ENCODE assay signal across 22 cellular contexts in genomic region chr4:124884316-124884715, GRCh38.
DNase-seq lines count a peak whose midpoint lies in the region; ATAC-seq and TF ChIP-seq lines count a peak whose summit lies in the region.
"Had no signal": no experiment of that assay in that cellular context is flagged by ENCODE, and none has a peak within 500 bp of the region (broad histone marks: within the 10 kb centered on the region; RNA-seq: fewer than 3 reads in every experiment).

No MANE protein-coding gene starts in this region.

- no peaks in the 10 kb centered on the region for H3K9me2 ChIP-seq in GM23338 (ENCODE audit: insufficient read depth)

- TF ChIP-seq CTCF in GM23338 (conservative IDR thresholded peaks at IDR 0.05; ENCODE audit: low read depth in 2 of 2) (no peak), endodermal cell (conservative IDR thresholded peaks at IDR 0.05) (no peak), osteocyte (IDR thresholded peaks at IDR 0.05) (no peak)

- peak overlapping the region; percentile 72; the same call in 1 of the 2 replicates for H2AFZ ChIP-seq in GM23338

- H4K20me1 ChIP-seq in GM23338 (replicated peaks; ENCODE audit: insufficient read depth), result no peaks in the 10 kb centered on the region
- H4K20me1 ChIP-seq: BLaER1 treated with 17β-estradiol and CSF1 and Interleukin-3, amounts not matched to agents 10 nM and 100 nM had no signal

- H3K36me3 Mint-ChIP-seq in GM23338 (ENCODE audit: low read depth), result no peaks in the 10 kb centered on the region
- H3K36me3 Mint-ChIP-seq in endodermal cell (ENCODE audit: low read depth), result no peaks in the 10 kb centered on the region
- no peaks in the 10 kb centered on the region for H3K36me3 Mint-ChIP-seq in osteocyte (ENCODE audit: unreplicated experiment)
- H3K36me3 Mint-ChIP-seq: CD14-positive monocyte; CD4-positive, alpha-beta memory T cell had no signal

- H3K27ac Mint-ChIP-seq in GM23338, result no peak overlapping the region
- H3K27ac Mint-ChIP-seq in endodermal cell, result peak overlapping the region; percentile 35
- no peak overlapping the region for H3K27ac Mint-ChIP-seq in osteocyte (ENCODE audit: unreplicated experiment)
- H3K27ac Mint-ChIP-seq: CD14-positive monocyte; CD4-positive, alpha-beta memory T cell had no signal

- H3K4me3 Mint-ChIP-seq in GM23338 (no peak overlapping the region), endodermal cell (no peak overlapping the region), osteocyte (ENCODE audit: unreplicated experiment) (no peak overlapping the region)
- H3K4me3 Mint-ChIP-seq: CD14-positive monocyte; CD4-positive, alpha-beta memory T cell had no signal

- peak; percentile 55; the same call in 2 of the 3 replicates for ATAC-seq in GM23338
- ATAC-seq: A549, HCT116 had no signal

- H3K27me3 ChIP-seq in GM23338 (ENCODE audit: insufficient read depth), result no peaks in the 10 kb centered on the region
- H3K27me3 ChIP-seq in endodermal cell (ENCODE audit: control insufficient read depth, insufficient read depth, low read length, poor library complexity, severe bottlenecking), result no peaks in the 10 kb centered on the region
- H3K27me3 ChIP-seq: BE2C; BLaER1 treated with 17β-estradiol and CSF1 and Interleukin-3, amounts not matched to agents 10 nM and 100 nM had no signal

- no peaks in the 10 kb centered on the region for H3K9me3 Mint-ChIP-seq in GM23338
- peaks cover 3% of the 10 kb centered on the region for H3K9me3 Mint-ChIP-seq in endodermal cell
- no peaks in the 10 kb centered on the region for H3K9me3 Mint-ChIP-seq in osteocyte (ENCODE audit: unreplicated experiment)

- in situ Hi-C loops in SK-MEL-5 (cut with HindIII; ENCODE audit: low pct_unique_long_range_greater_than_20kb, low sequenced_read_pairs), result no loop called here

- no peak overlapping the region for H3K4me3 ChIP-seq in GM23338
- no peak overlapping the region for H3K4me3 ChIP-seq in endodermal cell (ENCODE audit: low read length)
- H3K4me3 ChIP-seq: A549; BLaER1 treated with 17β-estradiol and CSF1 and Interleukin-3, amounts not matched to agents 10 nM and 100 nM had no signal

- H3K79me2 ChIP-seq in GM23338 (replicated peaks; ENCODE audit: insufficient read depth), result no peaks in the 10 kb centered on the region

- H3K4me1 Mint-ChIP-seq in GM23338 (peaks cover 16% of the 10 kb centered on the region), endodermal cell (peaks cover 13% of the 10 kb centered on the region), osteocyte (ENCODE audit: unreplicated experiment) (peaks cover 8% of the 10 kb centered on the region)
- H3K4me1 Mint-ChIP-seq: CD14-positive monocyte; CD4-positive, alpha-beta memory T cell had no signal

- H3K4me1 ChIP-seq in GM23338 (ENCODE audit: insufficient read depth) (peaks cover 13% of the 10 kb centered on the region; the same call in 1 of the 2 replicates), endodermal cell (ENCODE audit: control insufficient read depth, insufficient read depth, low read length) (no peaks in the 10 kb centered on the region)
- H3K4me1 ChIP-seq: A549; BE2C; BLaER1 treated with 17β-estradiol and CSF1 and Interleukin-3, amounts not matched to agents 10 nM and 100 nM had no signal

- H3K4me2 ChIP-seq in GM23338, result no peak overlapping the region
- H3K4me2 ChIP-seq: A549; BLaER1 treated with 17β-estradiol and CSF1 and Interleukin-3, amounts not matched to agents 10 nM and 100 nM had no signal

- H3K27me3 Mint-ChIP-seq in GM23338 (ENCODE audit: insufficient read depth, low read depth, poor library complexity) (no peaks in the 10 kb centered on the region), endodermal cell (ENCODE audit: insufficient read depth) (no peaks in the 10 kb centered on the region), osteocyte (ENCODE audit: unreplicated experiment) (no peaks in the 10 kb centered on the region)
- H3K27me3 Mint-ChIP-seq: CD4-positive, alpha-beta memory T cell had no signal

- H3K9ac ChIP-seq in endodermal cell (ENCODE audit: extremely low read depth, low read length, poor library complexity, severe bottlenecking), result no peak overlapping the region
- H3K9ac ChIP-seq: BLaER1 treated with 17β-estradiol and CSF1 and Interleukin-3, amounts not matched to agents 10 nM and 100 nM had no signal

- peaks cover 4% of the 10 kb centered on the region for H3K9me3 ChIP-seq in endodermal cell (ENCODE audit: control insufficient read depth, low read length)
- H3K9me3 ChIP-seq: A549; BE2C; BLaER1 treated with 17β-estradiol and CSF1 and Interleukin-3, amounts not matched to agents 10 nM and 100 nM had no signal

- no peak for DNase-seq in GM23338 (ENCODE audit: low spot score)
- DNase-seq in SK-MEL-5 (ENCODE audit: low read depth, low spot score), result peak; percentile 32
- no peak for DNase-seq in endodermal cell
- DNase-seq in activated gamma-delta T cell treated with Interleukin-2 at 50 U/mL for 16 hours, result no peak
- DNase-seq in osteocyte (ENCODE audit: extremely low spot score, unreplicated experiment), result no peak
- no peak for DNase-seq in effector CD4-positive, alpha-beta T cell
- DNase-seq: 8988T; ACHN; AML-193; BE2C; Calu3; CD4-positive, alpha-beta memory T cell; COR-L47; DMS53; DMS79 treated with DMSO at 0.1 percent for 48 hours; GF-D8; GOT3; H7 had no signal

- no peak overlapping the region for H3K27ac ChIP-seq in GM23338 (ENCODE audit: low read depth)
- H3K27ac ChIP-seq in endodermal cell (ENCODE audit: low read depth, low read length), result no peak overlapping the region
- H3K27ac ChIP-seq: A549; BLaER1 treated with 17β-estradiol and CSF1 and Interleukin-3, amounts not matched to agents 10 nM and 100 nM had no signal

- H3F3A ChIP-seq in GM23338 (replicated peaks; ENCODE audit: low read depth), result no peaks in the 10 kb centered on the region

- H3K36me3 ChIP-seq in GM23338 (ENCODE audit: insufficient read depth) (no peaks in the 10 kb centered on the region), endodermal cell (ENCODE audit: control insufficient read depth, insufficient read depth, low read length) (no peaks in the 10 kb centered on the region)
- H3K36me3 ChIP-seq: BE2C; BLaER1 treated with 17β-estradiol and CSF1 and Interleukin-3, amounts not matched to agents 10 nM and 100 nM had no signal

- 85% methylated on average over 2 of the region's 2 CpGs; no CpG with 5 or more reads in 1 of the 2 experiments for WGBS in endodermal cell (ENCODE audit: insufficient coverage in 1 of 2, insufficient read length in 1 of 2), 2 experiments

TF ChIP-seq in GM23338, 12 proteins besides CTCF, POLR2A, EP300 and RAD21 (continues in another document):
- TF ChIP-seq EZH2 (IDR thresholded peaks at IDR 0.05; ENCODE audit: low read depth, unreplicated experiment), result no peak
- TF ChIP-seq ETS1 (IDR thresholded peaks at IDR 0.05), result no peak
